Comparison of ENCODE assay signal across 11 cellular contexts in the genomic region with DNA sequence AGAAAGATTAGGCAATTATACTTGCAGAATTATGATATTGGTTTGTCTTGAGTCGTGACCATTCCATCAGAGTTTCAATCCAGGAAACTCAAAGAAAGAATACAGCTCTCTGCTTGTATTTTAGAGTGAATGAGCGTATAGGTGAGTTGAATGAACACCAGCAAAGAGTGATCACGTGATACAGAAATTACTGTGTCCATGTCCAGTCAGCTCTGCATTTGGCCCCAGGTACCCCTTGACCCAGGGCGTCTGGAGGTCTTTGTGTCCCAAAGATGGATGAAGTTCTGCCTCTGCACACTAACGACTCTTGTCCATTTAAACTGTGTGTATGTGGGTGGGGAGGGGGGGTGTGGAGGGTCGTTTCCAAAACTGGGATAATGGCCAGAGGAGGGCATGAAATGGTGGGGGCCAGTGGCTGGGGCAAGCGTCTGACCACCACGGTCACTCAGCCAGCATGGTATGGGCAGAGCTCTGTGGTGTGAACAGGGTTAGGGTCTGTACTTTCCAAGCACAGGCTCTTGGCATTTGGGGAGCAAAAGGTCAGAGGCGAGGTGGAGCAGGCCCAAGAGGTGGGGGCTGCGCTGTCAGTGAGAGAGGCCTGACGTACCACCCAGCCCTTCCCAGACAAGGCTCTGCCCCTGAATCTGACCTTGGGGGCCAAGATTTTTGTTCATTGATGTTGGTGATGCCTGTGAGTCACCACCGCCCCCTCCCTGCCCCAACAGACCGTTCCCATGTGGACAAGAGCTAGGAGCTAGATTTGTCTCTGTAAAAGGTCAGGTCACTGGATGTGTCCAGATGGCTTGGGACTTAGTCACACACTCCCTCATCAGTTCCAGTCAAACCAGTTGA. TPM values are rescaled to one million over a fixed set of nuclear protein-coding genes. Genes with fewer than 3 reads are reported as not detected.
DNase-seq lines count a peak whose midpoint lies in the region; ATAC-seq and TF ChIP-seq lines count a peak whose summit lies in the region.
"Had no signal": no experiment of that assay in that cellular context is flagged by ENCODE, and none has a peak within 500 bp of the region (broad histone marks: within the 10 kb centered on the region; RNA-seq: fewer than 3 reads in every experiment).

No MANE protein-coding gene starts in this region.

- peak overlapping the region; percentile 85 to 98 for H3K27ac ChIP-seq in lung (ENCODE audit: low read depth in 1 of 2, low read length in 1 of 2)
- peak overlapping the region in 1 of 2 donors; percentile 81 for H3K27ac ChIP-seq in thoracic aorta

- H3K4me1 ChIP-seq in lung (ENCODE audit: control insufficient read depth in 2 of 2, insufficient read depth in 2 of 2, low read length in 2 of 2) (peaks cover 16 to 20% of the 10 kb centered on the region in 2 donors), thoracic aorta (ENCODE audit: control insufficient read depth in 1 of 2, low read depth in 2 of 2) (peaks cover 3 to 27% of the 10 kb centered on the region in 2 donors)

- H3K36me3 ChIP-seq in lung (ENCODE audit: control insufficient read depth in 2 of 2, insufficient read depth in 2 of 2, low read length in 2 of 2) (no peaks in the 10 kb centered on the region), thoracic aorta (no peaks in the 10 kb centered on the region)

- H3K9me3 Mint-ChIP-seq in activated CD4-positive, alpha-beta T cell treated with anti-CD3 and anti-CD28 coated beads, Interleukin-2, amount 10 ng/mL, durations not matched to agents 24 days and 14 days = no peaks in the 10 kb centered on the region

- no peak overlapping the region for H3K27ac Mint-ChIP-seq in activated CD4-positive, alpha-beta T cell treated with anti-CD3 and anti-CD28 coated beads, Interleukin-2, amount 10 ng/mL, durations not matched to agents 24 days and 14 days

- 61 to 76% methylated on average over 13 of the region's 13 CpGs for WGBS in lung, 2 donors

- peak; percentile 31 for ATAC-seq in lung (ENCODE audit: insufficient read depth, low FRiP score)
- ATAC-seq in thoracic aorta (ENCODE audit: insufficient number of reproducible peaks, low FRiP score, low read depth) = no peak
- no peak for ATAC-seq in HG03135 (IDR thresholded peaks at IDR 0.05; ENCODE audit: unreplicated experiment)
- no peak for ATAC-seq in GM18520 (IDR thresholded peaks at IDR 0.05; ENCODE audit: unreplicated experiment)

- peaks cover 40% of the 10 kb centered on the region for H3K27me3 Mint-ChIP-seq in activated CD4-positive, alpha-beta T cell treated with anti-CD3 and anti-CD28 coated beads, Interleukin-2, amount 10 ng/mL, durations not matched to agents 24 days and 14 days

- no peaks in the 10 kb centered on the region for H3K27me3 ChIP-seq in lung (ENCODE audit: control insufficient read depth, insufficient read depth)
- no peaks in the 10 kb centered on the region for H3K27me3 ChIP-seq in thoracic aorta (replicated peaks; ENCODE audit: insufficient read depth)

- no peaks in the 10 kb centered on the region for H3K36me3 Mint-ChIP-seq in activated CD4-positive, alpha-beta T cell treated with anti-CD3 and anti-CD28 coated beads, Interleukin-2, amount 10 ng/mL, durations not matched to agents 24 days and 14 days (ENCODE audit: low read depth)

- no peak for TF ChIP-seq CTCF in lung (IDR thresholded peaks at IDR 0.05; ENCODE audit: control extremely low read depth, extremely low read depth)
- no peak for TF ChIP-seq CTCF in thoracic aorta (IDR thresholded peaks at IDR 0.05)

- intact Hi-C loops in activated CD4-positive, alpha-beta T cell treated with anti-CD3 and anti-CD28 coated beads, Interleukin-2, amount 10 ng/mL, durations not matched to agents 24 days and 14 days (cut with micrococcal nuclease) = loop anchor here (5.0 kb wide), 1 partner anchor 84 kb away; no protein-coding TSS in a partner anchor

- no peaks in the 10 kb centered on the region for H3K4me1 Mint-ChIP-seq in activated CD4-positive, alpha-beta T cell treated with anti-CD3 and anti-CD28 coated beads, Interleukin-2, amount 10 ng/mL, durations not matched to agents 24 days and 14 days

- H3K9me3 ChIP-seq in lung (ENCODE audit: control insufficient read depth in 2 of 2, insufficient read depth in 1 of 2, low read length in 1 of 2) = peaks cover 0 to 2% of the 10 kb centered on the region in 2 donors
- no peaks in the 10 kb centered on the region for H3K9me3 ChIP-seq in thoracic aorta

- no peak for DNase-seq in activated CD4-positive, alpha-beta T cell treated with anti-CD3 and anti-CD28 coated beads, Interleukin-2, amount 10 ng/mL, durations not matched to agents 24 days and 14 days
- no peak for DNase-seq in activated CD4-positive, alpha-beta T cell treated with anti-CD3 and anti-CD28 coated beads for 1 hour
- peak; percentile 39 for DNase-seq in astrocyte of the hippocampus (ENCODE audit: low read depth, low spot score)
- DNase-seq in lung (ENCODE audit: low spot score) = peak; percentile 54
- DNase-seq in thoracic aorta (ENCODE audit: low spot score) = no peak
- DNase-seq in D341Med (ENCODE audit: low spot score) = no peak
- DNase-seq: activated CD8-positive, alpha-beta memory T cell treated with anti-CD3 and anti-CD28 coated beads, Interleukin-2, amount 50 U/mL, for 48 hours; NCI-H1930 had no signal

- peak overlapping the region; percentile 72 for H3K4me3 ChIP-seq in lung
- H3K4me3 ChIP-seq in thoracic aorta = peak overlapping the region; percentile 90

- peak overlapping the region; percentile 34 for H3K4me3 Mint-ChIP-seq in activated CD4-positive, alpha-beta T cell treated with anti-CD3 and anti-CD28 coated beads, Interleukin-2, amount 10 ng/mL, durations not matched to agents 24 days and 14 days

RNA-seq across cellular contexts. Expression of a gene that starts 1.4 kb away (rescaled TPM):
- 33.6 and 35.8 TPM in 2 replicates for total RNA-seq in activated CD4-positive, alpha-beta T cell treated with anti-CD3 and anti-CD28 coated beads, Interleukin-2, amount 10 ng/mL, durations not matched to agents 24 days and 14 days
- total RNA-seq in lung = 10 to 100 TPM; 27.3 to 68.7 TPM
- polyA plus RNA-seq in lung = 10 to 100 TPM; 15.5 to 45.7 TPM
- 10 to 100 TPM; 41.9 to 45.1 TPM for total RNA-seq in thoracic aorta

RNA-seq across cellular contexts. Expression of a gene that starts 15.6 kb away (rescaled TPM):
- total RNA-seq in activated CD4-positive, alpha-beta T cell treated with anti-CD3 and anti-CD28 coated beads, Interleukin-2, amount 10 ng/mL, durations not matched to agents 24 days and 14 days = not detected in 2 replicates
- total RNA-seq in lung (not detected), thoracic aorta (not detected)
- under 1 TPM; 0.10 to 0.12 TPM for polyA plus RNA-seq in lung
- polyA plus RNA-seq: AG04450 had no signal

Comparison
In these comparisons a context has a peak if more than half of its experiments do, and no peak if none do; other contexts are left out.
1. DNase-seq: peak in astrocyte of the hippocampus (single experiment) and lung (single experiment); none in activated CD4-positive, alpha-beta T cell treated with anti-CD3 and anti-CD28 coated beads, Interleukin-2, amount 10 ng/mL, durations not matched to agents 24 days and 14 days (single experiment), activated CD4-positive, alpha-beta T cell treated with anti-CD3 and anti-CD28 coated beads for 1 hour (single experiment), thoracic aorta (single experiment) and D341Med (single experiment).